In the genomic region with DNA sequence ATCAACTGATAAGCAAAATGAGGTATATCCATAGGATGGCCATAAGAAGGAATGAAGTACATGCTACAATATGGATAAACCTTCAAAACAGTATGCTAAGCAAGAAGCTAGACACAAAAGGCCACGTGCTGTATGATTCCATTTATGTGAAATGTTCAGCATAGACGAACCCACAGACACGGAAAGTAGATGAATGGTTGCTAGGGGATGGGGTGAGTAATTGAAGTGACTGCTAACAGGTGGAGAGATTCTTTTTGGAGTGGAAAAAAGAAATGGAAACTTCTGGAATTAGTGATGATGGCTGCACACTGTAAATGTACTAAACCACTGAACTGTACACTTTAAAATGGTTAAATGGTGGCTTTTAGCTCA, we compare ENCODE assay signal across 8 cellular contexts. TPM values are rescaled to one million over a fixed set of nuclear protein-coding genes. Genes with fewer than 3 reads are reported as not detected.
DNase-seq lines count a peak whose midpoint lies in the region; ATAC-seq and TF ChIP-seq lines count a peak whose summit lies in the region.

No MANE protein-coding gene starts in this region.

- no peak for TF ChIP-seq EP300 in stomach (IDR thresholded peaks at IDR 0.05)

- H3K9me3 Mint-ChIP-seq in T-helper 1 cell treated with Interleukin-12 subunit alpha and Interleukin-12 subunit beta and Interleukin-4 antibody, amounts not matched to agents 30 μg/mL and 1 μg/mL, for 36 hours = no peaks in the 10 kb centered on the region
- no peaks in the 10 kb centered on the region for H3K9me3 Mint-ChIP-seq in activated T-helper 1 cell treated with anti-CD3 and anti-CD28 coated beads, Interleukin-12 subunit alpha, Interleukin-12 subunit beta, Interleukin-2, Interleukin-4 antibody, amounts not matched to agents 30 ng/mL and 10 ng/mL and 1 ng/mL, durations not matched to agents 14 hours and 24 hours and 36 hours

- peak overlapping the region; percentile 27 for H3K27ac Mint-ChIP-seq in T-helper 1 cell treated with Interleukin-12 subunit alpha and Interleukin-12 subunit beta and Interleukin-4 antibody, amounts not matched to agents 30 μg/mL and 1 μg/mL, for 36 hours
- peak overlapping the region; percentile 69 for H3K27ac Mint-ChIP-seq in activated T-helper 1 cell treated with anti-CD3 and anti-CD28 coated beads, Interleukin-12 subunit alpha, Interleukin-12 subunit beta, Interleukin-2, Interleukin-4 antibody, amounts not matched to agents 30 ng/mL and 10 ng/mL and 1 ng/mL, durations not matched to agents 14 hours and 24 hours and 36 hours

- H3K27ac ChIP-seq in left lung (peak overlapping the region; percentile 29 to 49), stomach (peak overlapping the region in 4 of 5 donors; percentile 58 to 78 (median 66))

- no peak for TF ChIP-seq POLR2A in stomach (IDR thresholded peaks at IDR 0.05)

- H3K4me1 Mint-ChIP-seq in T-helper 1 cell treated with Interleukin-12 subunit alpha and Interleukin-12 subunit beta and Interleukin-4 antibody, amounts not matched to agents 30 μg/mL and 1 μg/mL, for 36 hours (ENCODE audit: low read depth) = peaks cover 32% of the 10 kb centered on the region
- H3K4me1 Mint-ChIP-seq in activated T-helper 1 cell treated with anti-CD3 and anti-CD28 coated beads, Interleukin-12 subunit alpha, Interleukin-12 subunit beta, Interleukin-2, Interleukin-4 antibody, amounts not matched to agents 30 ng/mL and 10 ng/mL and 1 ng/mL, durations not matched to agents 14 hours and 24 hours and 36 hours (ENCODE audit: low read depth) = peaks cover 52% of the 10 kb centered on the region

- peaks cover 23% of the 10 kb centered on the region for H3K36me3 Mint-ChIP-seq in T-helper 1 cell treated with Interleukin-12 subunit alpha and Interleukin-12 subunit beta and Interleukin-4 antibody, amounts not matched to agents 30 μg/mL and 1 μg/mL, for 36 hours (ENCODE audit: low read depth)
- H3K36me3 Mint-ChIP-seq in activated T-helper 1 cell treated with anti-CD3 and anti-CD28 coated beads, Interleukin-12 subunit alpha, Interleukin-12 subunit beta, Interleukin-2, Interleukin-4 antibody, amounts not matched to agents 30 ng/mL and 10 ng/mL and 1 ng/mL, durations not matched to agents 14 hours and 24 hours and 36 hours (ENCODE audit: low read depth) = peaks cover 27% of the 10 kb centered on the region

- TF ChIP-seq CTCF in left lung (IDR thresholded peaks at IDR 0.05) (no peak), stomach (IDR thresholded peaks at IDR 0.05) (no peak)

- no peak for ATAC-seq in left lung
- no peak for ATAC-seq in GM21390 (IDR thresholded peaks at IDR 0.05; ENCODE audit: unreplicated experiment)

- H3K4me3 ChIP-seq in left lung (peak overlapping the region in 1 of 2 donors; percentile 43), stomach (peak overlapping the region; percentile 50 to 78 (median 63))

- 59 to 74% (median 67%) methylated on average over 3 of the region's 3 CpGs for WGBS in stomach, 5 donors

- DNase-seq in T-helper 1 cell (no peak), left lung (no peak), stomach (no peak), cerebellum (ENCODE audit: low spot score) (no peak)
- DNase-seq in activated T-helper 1 cell treated with anti-CD3 and anti-CD28 coated beads, Interleukin-12 subunit alpha, Interleukin-12 subunit beta, Interleukin-2, Interleukin-4 antibody, amounts not matched to agents 30 ng/mL and 10 ng/mL and 1 ng/mL, durations not matched to agents 14 hours and 24 hours and 36 hours (ENCODE audit: low spot score) = no peak
- DNase-seq in stimulated activated CD4-positive, alpha-beta T cell treated with anti-CD3 and anti-CD28 coated beads, Interleukin-2, amount 100 ng/mL, for 48 hours = no peak

- H3K4me1 ChIP-seq in left lung (peaks cover 0 to 24% of the 10 kb centered on the region in 2 donors), stomach (peaks cover 19 to 31% (median 24%) of the 10 kb centered on the region in 4 donors)

- H3K27me3 Mint-ChIP-seq in T-helper 1 cell treated with Interleukin-12 subunit alpha and Interleukin-12 subunit beta and Interleukin-4 antibody, amounts not matched to agents 30 μg/mL and 1 μg/mL, for 36 hours (ENCODE audit: low read depth) = peaks cover 12% of the 10 kb centered on the region
- H3K27me3 Mint-ChIP-seq in activated T-helper 1 cell treated with anti-CD3 and anti-CD28 coated beads, Interleukin-12 subunit alpha, Interleukin-12 subunit beta, Interleukin-2, Interleukin-4 antibody, amounts not matched to agents 30 ng/mL and 10 ng/mL and 1 ng/mL, durations not matched to agents 14 hours and 24 hours and 36 hours (ENCODE audit: insufficient read depth) = peaks cover 4% of the 10 kb centered on the region

- H3K36me3 ChIP-seq in left lung (peaks cover 0 to 46% of the 10 kb centered on the region in 2 donors), stomach (peaks cover 25 to 44% (median 41%) of the 10 kb centered on the region in 4 donors)

- H3K27me3 ChIP-seq in left lung (no peaks in the 10 kb centered on the region), stomach (no peaks in the 10 kb centered on the region)

- intact Hi-C loops in activated T-helper 1 cell treated with anti-CD3 and anti-CD28 coated beads, Interleukin-12 subunit alpha, Interleukin-12 subunit beta, Interleukin-2, Interleukin-4 antibody, amounts not matched to agents 30 ng/mL and 10 ng/mL and 1 ng/mL, durations not matched to agents 14 hours and 24 hours and 36 hours (cut with micrococcal nuclease) = loop anchor here (2.0 kb wide), 1 partner anchor 112 kb away; a partner anchor contains a TSS
- intact Hi-C loops in left lung (cut with DNase I) (no loop called here), stomach (cut with DNase I; ENCODE audit: low total_unique reads) (no loop called here)

- no peaks in the 10 kb centered on the region for H3K9me3 ChIP-seq in left lung
- no peaks in the 10 kb centered on the region for H3K9me3 ChIP-seq in stomach

- peak overlapping the region; percentile 70 for H3K4me3 Mint-ChIP-seq in T-helper 1 cell treated with Interleukin-12 subunit alpha and Interleukin-12 subunit beta and Interleukin-4 antibody, amounts not matched to agents 30 μg/mL and 1 μg/mL, for 36 hours
- peak overlapping the region; percentile 41 for H3K4me3 Mint-ChIP-seq in activated T-helper 1 cell treated with anti-CD3 and anti-CD28 coated beads, Interleukin-12 subunit alpha, Interleukin-12 subunit beta, Interleukin-2, Interleukin-4 antibody, amounts not matched to agents 30 ng/mL and 10 ng/mL and 1 ng/mL, durations not matched to agents 14 hours and 24 hours and 36 hours

RNA-seq across cellular contexts. Expression of a gene that starts 0.6 kb away (rescaled TPM):
- total RNA-seq in activated T-helper 1 cell treated with anti-CD3 and anti-CD28 coated beads, Interleukin-12 subunit alpha, Interleukin-12 subunit beta, Interleukin-2, Interleukin-4 antibody, amounts not matched to agents 30 ng/mL and 10 ng/mL and 1 ng/mL, durations not matched to agents 14 hours and 24 hours and 36 hours = 0.32 and 0.34 TPM in 2 replicates
- total RNA-seq in left lung (1 to 10 TPM in 1 of 2 donors, under 1 TPM in 1; 0.47 to 3.5 TPM), stomach (1 to 10 TPM in 1 of 5 donors, under 1 TPM in 2, not detected in 2; 0.72 to 4.0 (median 0.92) TPM), cerebellum (1.3 TPM)
- polyA plus RNA-seq in stomach = 1 to 10 TPM in 2 of 3 donors, under 1 TPM in 1; 0.33 to 2.7 (median 2.6) TPM

RNA-seq across cellular contexts. Expression of a gene that starts 10.7 kb away (rescaled TPM):
- 44.1 and 53.3 TPM in 2 replicates for total RNA-seq in activated T-helper 1 cell treated with anti-CD3 and anti-CD28 coated beads, Interleukin-12 subunit alpha, Interleukin-12 subunit beta, Interleukin-2, Interleukin-4 antibody, amounts not matched to agents 30 ng/mL and 10 ng/mL and 1 ng/mL, durations not matched to agents 14 hours and 24 hours and 36 hours
- 10 to 100 TPM; 29.9 to 47.9 TPM for total RNA-seq in left lung
- total RNA-seq in stomach = 10 to 100 TPM in 4 of 5 donors, 1 to 10 TPM in 1; 5.8 to 74.1 (median 40.6) TPM
- polyA plus RNA-seq in stomach = 10 to 100 TPM; 13.8 to 23.4 (median 20.1) TPM
- total RNA-seq in cerebellum = 19.5 TPM

RNA-seq across cellular contexts. Expression of a gene that starts 11.0 kb away (rescaled TPM):
- 10.0 and 14.7 TPM in 2 replicates for total RNA-seq in activated T-helper 1 cell treated with anti-CD3 and anti-CD28 coated beads, Interleukin-12 subunit alpha, Interleukin-12 subunit beta, Interleukin-2, Interleukin-4 antibody, amounts not matched to agents 30 ng/mL and 10 ng/mL and 1 ng/mL, durations not matched to agents 14 hours and 24 hours and 36 hours
- total RNA-seq in left lung (10 to 100 TPM; 21.2 to 35.4 TPM), stomach (100 to 1,000 TPM in 2 of 5 donors, 10 to 100 TPM in 2, 1 to 10 TPM in 1; 9.9 to 163 (median 61.5) TPM), cerebellum (33.6 TPM)
- polyA plus RNA-seq in stomach = 10 to 100 TPM; 12.3 to 17.0 (median 13.9) TPM
